23 cellular contexts compared by ENCODE assay signal in the genomic region with DNA sequence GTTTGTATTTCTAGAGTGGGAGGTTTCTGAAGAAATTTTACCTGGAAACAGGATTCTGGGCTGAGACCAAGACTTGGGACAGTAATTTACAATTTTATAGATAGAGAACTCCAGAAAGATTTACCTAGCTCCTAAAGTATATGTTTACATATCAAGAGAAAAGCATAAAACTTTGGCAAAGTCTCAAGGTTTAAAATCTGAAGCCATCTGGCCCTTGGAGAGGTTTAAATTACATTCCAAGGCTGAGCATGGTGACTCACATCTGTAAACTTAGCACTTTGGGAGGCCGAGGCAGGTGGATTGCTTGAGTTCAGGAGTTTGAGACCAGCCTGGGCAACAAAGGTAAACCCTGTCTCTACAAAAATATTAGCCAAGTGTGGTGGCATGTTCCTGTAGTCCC.
"Had no signal": no experiment of that assay in that cellular context is flagged by ENCODE, and none has a peak within 500 bp of the region (broad histone marks: within the 10 kb centered on the region; RNA-seq: fewer than 3 reads in every experiment).

No MANE protein-coding gene starts in this region.

- H3K4me1 ChIP-seq: esophagus muscularis mucosa, gastrocnemius medialis, heart right ventricle, psoas muscle, right lobe of liver, spleen, testis, tibial nerve, upper lobe of right lung had no signal

- H3K9me3 ChIP-seq: esophagus muscularis mucosa, gastrocnemius medialis, mucosa of descending colon, neutrophil, psoas muscle, right lobe of liver, testis, tibial nerve, upper lobe of right lung had no signal

- H3K36me3 ChIP-seq: esophagus muscularis mucosa, gastrocnemius medialis, heart right ventricle, neutrophil, right lobe of liver, spleen, tibial nerve, upper lobe of right lung had no signal

- H3K27ac ChIP-seq: epithelial cell of prostate, esophagus muscularis mucosa, gastrocnemius medialis, heart right ventricle, neutrophil, psoas muscle, right lobe of liver, spleen, testis, tibial nerve, upper lobe of right lung had no signal

- H3K4me3 ChIP-seq: esophagus muscularis mucosa, gastrocnemius medialis, heart right ventricle, mucosa of descending colon, psoas muscle, right lobe of liver, spleen, testis, tibial nerve, upper lobe of right lung had no signal

- DNase-seq: effector memory CD8-positive, alpha-beta T cell; gastrocnemius medialis; heart right ventricle; hypothalamus; islet precursor cell; mammary epithelial cell; mucosa of descending colon; naive thymus-derived CD8-positive, alpha-beta T cell; psoas muscle; retina; right lobe of liver; spleen; stimulated activated CD4-positive, alpha-beta T cell treated with anti-CD3 and anti-CD28 coated beads, Interleukin-15, amount 100 ng/mL, for 24 hours; stimulated activated CD4-positive, alpha-beta T cell treated with anti-CD3 and anti-CD28 coated beads, Interleukin-2, amount 100 ng/mL, for 24 hours; stimulated activated CD4-positive, alpha-beta T cell treated with anti-CD3 and anti-CD28 coated beads, Interleukin-4, amount 100 ng/mL, for 4 hours; stimulated activated naive B cell treated with anti-CD40 and anti-IgM and Interleukin-4, amounts not matched to agents 10 μg/mL and 1 μg/mL and 100 μg/mL, for 72 hours; stimulated activated naive CD8-positive, alpha-beta T cell treated with anti-CD3 and anti-CD28 coated beads, Interleukin-15, amount 100 ng/mL, for 72 hours; testis; upper lobe of right lung had no signal

- H3K27me3 ChIP-seq: esophagus muscularis mucosa, gastrocnemius medialis, heart right ventricle, neutrophil, right lobe of liver, spleen, testis, tibial nerve, upper lobe of right lung had no signal
